Comparison of ENCODE assay signal across 8 cellular contexts in genomic region chr2:27408601-27409320, GRCh38. TPM values are rescaled to one million over a fixed set of nuclear protein-coding genes. Genes with fewer than 3 reads are reported as not detected.
A peak's percentile ranks its signal among the peaks of the same experiment; 100 is the strongest.
DNase-seq lines count a peak whose midpoint lies in the region; ATAC-seq, FAIRE-seq and TF ChIP-seq lines count a peak whose summit lies in the region.

No MANE protein-coding gene starts in this region.

- no peak overlapping the region for H3K23ac ChIP-seq in H1 (ENCODE audit: insufficient read length)

- peaks cover 0 to 2% (median 0%) of the 10 kb centered on the region in 7 donors for H3K9me3 Mint-ChIP-seq in CD14-positive monocyte

- no peaks in the 10 kb centered on the region for H3K9me3 ChIP-seq in H1 (ENCODE audit: insufficient read depth in 2 of 2, low read depth in 1 of 2, low read length in 1 of 2)
- no peaks in the 10 kb centered on the region for H3K9me3 ChIP-seq in mucosa of rectum (ENCODE audit: control insufficient read depth in 2 of 2, low read length in 2 of 2)

- TF ChIP-seq EP300 in H1 (IDR thresholded peaks at IDR 0.05; ENCODE audit: borderline replicate concordance in 1 of 2, low read depth in 2 of 2, low read length in 2 of 2) = no peak

- H4K5ac ChIP-seq in H1 (ENCODE audit: insufficient read length, low read depth, low read length) = peak overlapping the region; percentile 16

- TF ChIP-seq CTCF in CD14-positive monocyte (IDR thresholded peaks at IDR 0.05) = no peak
- no peak for TF ChIP-seq CTCF in RWPE1 (conservative IDR thresholded peaks at IDR 0.05; ENCODE audit: low read depth)
- TF ChIP-seq CTCF in H1 (IDR thresholded peaks at IDR 0.05; ENCODE audit: control extremely low read depth in 1 of 3, insufficient read depth in 1 of 3, low read depth in 1 of 3, low read length in 3 of 3) = no peak

- peak overlapping the region; percentile 73 to 89 (median 81) for H3K27ac Mint-ChIP-seq in CD14-positive monocyte

- intact Hi-C loops in CD14-positive monocyte (cut with micrococcal nuclease) = loop anchor here (5.0 kb wide), 1 partner anchor 36 kb away; the partner anchor contains the start of genes EIF2B4 (in 2 of the 2) and SNX17 (in 2 of the 2)

- peaks cover 7% of the 10 kb centered on the region for H3K23me2 ChIP-seq in H1 (ENCODE audit: low read depth, low read length)

- H2BK120ac ChIP-seq in H1 (replicated peaks; ENCODE audit: low read depth, low read length) = no peak overlapping the region

- peak overlapping the region; percentile 87 for H2BK5ac ChIP-seq in H1 (ENCODE audit: low read depth, low read length)

- POLR2A ChIA-PET in RWPE1 (lab: Yijun Ruan, JAX; ENCODE audit: low non-redundant PET) = interaction anchor here (1.0 kb wide), 1 partner anchor 95 kb away, joined by 4 read pairs; no protein-coding TSS in a partner anchor
- POLR2A ChIA-PET in H1 (lab: Charles Lee; ENCODE audit: partially characterized antibody) = interaction anchor here (0.9 to 4.1 kb wide), 19 partner anchors 10 to 255 kb away, joined by 3 to 48 read pairs (median 5); partner anchors contain the start of genes CCDC121, EIF2B4, FNDC4 and GPN1

- no peak overlapping the region for H2BK15ac ChIP-seq in H1 (ENCODE audit: low read length)

- no peak overlapping the region for H3K14ac ChIP-seq in H1 (ENCODE audit: insufficient read length)

- H3K27ac ChIP-seq in RWPE1 (peak overlapping the region; percentile 88), H1 (ENCODE audit: low read depth, low read length) (peak overlapping the region; percentile 78), mucosa of rectum (ENCODE audit: low read depth in 2 of 2, low read length in 2 of 2) (peak overlapping the region; percentile 71 to 86), urinary bladder (ENCODE audit: low read depth) (peak overlapping the region; percentile 44)

- H2BK12ac ChIP-seq in H1 (ENCODE audit: low read depth, low read length) = no peak overlapping the region

- peaks cover 29% of the 10 kb centered on the region for H3K4me1 Mint-ChIP-seq in CD14-positive monocyte

- H2BK20ac ChIP-seq in H1 (ENCODE audit: low read length) = no peak overlapping the region

- H4K20me1 ChIP-seq in H1 (replicated peaks in 1 of 2; ENCODE audit: control insufficient read depth in 1 of 2, insufficient read depth in 2 of 2, low read length in 2 of 2) = peaks cover 3 to 6% of the 10 kb centered on the region in 2 experiments

- peaks cover 0 to 4% (median 0%) of the 10 kb centered on the region in 4 experiments; a peak in 2 of 8 replicates for H3K36me3 ChIP-seq in H1 (ENCODE audit: control insufficient read depth in 2 of 4, insufficient read depth in 4 of 4, low read length in 3 of 4)
- peaks cover 0 to 7% of the 10 kb centered on the region in 2 donors for H3K36me3 ChIP-seq in mucosa of rectum (ENCODE audit: control insufficient read depth in 2 of 2, insufficient read depth in 2 of 2, low read length in 2 of 2)
- H3K36me3 ChIP-seq in urinary bladder (ENCODE audit: insufficient read depth) = peaks cover 2% of the 10 kb centered on the region

- no peak overlapping the region for H2AFZ ChIP-seq in H1 (ENCODE audit: low read length)

- H3K4me1 ChIP-seq in H1 (replicated peaks in 1 of 4; ENCODE audit: control insufficient read depth in 3 of 4, insufficient read depth in 4 of 4, low read length in 3 of 4) (peaks cover 0 to 5% (median 3%) of the 10 kb centered on the region in 4 experiments; a peak in 4 of 7 replicates), mucosa of rectum (ENCODE audit: control insufficient read depth in 2 of 2, insufficient read depth in 2 of 2, low read length in 2 of 2) (peaks cover 4 to 5% of the 10 kb centered on the region in 2 donors), urinary bladder (ENCODE audit: insufficient read depth) (peaks cover 1% of the 10 kb centered on the region)

- peak overlapping the region; percentile 70 to 87; a peak in 3 of 4 replicates for H3K4me2 ChIP-seq in H1 (ENCODE audit: insufficient read depth in 1 of 2, low read depth in 2 of 2, low read length in 2 of 2)

- peak overlapping the region; percentile 78 to 89 for H3K4me3 Mint-ChIP-seq in CD14-positive monocyte

- peak overlapping the region; percentile 74 to 91 (median 86) for H3K9ac ChIP-seq in H1 (replicated peaks in 1 of 4; ENCODE audit: extremely low read depth in 1 of 4, low read depth in 3 of 4, low read length in 3 of 4)
- H3K9ac ChIP-seq in mucosa of rectum (ENCODE audit: low read depth in 1 of 2, low read length in 2 of 2) = peak overlapping the region; percentile 86 to 88

- no peak for DNase-seq in CD14-positive monocyte (ENCODE audit: low spot score)
- DNase-seq in RWPE1 (ENCODE audit: low spot score) = peak; percentile 35
- DNase-seq in H1 (ENCODE audit: low read depth in 1 of 2, low spot score in 2 of 2) = no peak
- no peak for DNase-seq in NCI-H128 (lab: John Stamatoyannopoulos, UW; ENCODE audit: unreplicated experiment)

- H3K4ac ChIP-seq in H1 (replicated peaks; ENCODE audit: insufficient read length, low read depth, low read length) = peak overlapping the region; percentile 41

- ATAC-seq in GM18867 (IDR thresholded peaks at IDR 0.05; ENCODE audit: unreplicated experiment) = peak; percentile 26
- ATAC-seq in HG03045 (IDR thresholded peaks at IDR 0.05; ENCODE audit: unreplicated experiment) = peak; percentile 35

- peak overlapping the region; percentile 78 for H3K56ac ChIP-seq in H1 (replicated peaks; ENCODE audit: insufficient read length, low read depth, low read length)

- TF ChIP-seq POLR2A in H1 (IDR thresholded peaks at IDR 0.05; ENCODE audit: control extremely low read depth in 1 of 2, low read depth in 2 of 2, low read length in 2 of 2) = no peak

- CTCF ChIA-PET in RWPE1 (lab: Yijun Ruan, JAX) = interaction anchor here (0.6 to 2.9 kb wide), 2 partner anchors 21 to 31 kb away, joined by 4 to 19 read pairs; partner anchors contain the start of gene NRBP1
- CTCF ChIA-PET in H1 (lab: Charles Lee; ENCODE audit: partially characterized antibody) = interaction anchor here (0.6 to 2.7 kb wide), 10 partner anchors 11 to 375 kb away, joined by 3 to 8 read pairs (median 4); no protein-coding TSS in a partner anchor

- peak overlapping the region; percentile 68 to 96 (median 92) for H3K4me3 ChIP-seq in H1 (ENCODE audit: extremely low read depth in 1 of 4, insufficient read depth in 2 of 4, low read depth in 3 of 4, low read length in 4 of 4)
- peak overlapping the region; percentile 87 to 88 for H3K4me3 ChIP-seq in mucosa of rectum (ENCODE audit: low read length in 2 of 2)
- H3K4me3 ChIP-seq in urinary bladder (ENCODE audit: low read depth, low read length) = peak overlapping the region; percentile 98

- H3K27me3 Mint-ChIP-seq in CD14-positive monocyte (ENCODE audit: low read depth in 3 of 3) = peaks cover 2 to 7% (median 3%) of the 10 kb centered on the region in 3 donors

- no peak overlapping the region for H2AK5ac ChIP-seq in H1 (ENCODE audit: low read depth, low read length)

- H4K8ac ChIP-seq in H1 (ENCODE audit: extremely low read depth, insufficient read depth, low read length) = peak overlapping the region; percentile 95

- H3K79me2 ChIP-seq in H1 (ENCODE audit: control insufficient read depth in 1 of 2, insufficient read depth in 2 of 2, low read length in 2 of 2) = peaks cover 26 to 54% of the 10 kb centered on the region in 2 experiments

- H3K27me3 ChIP-seq in H1 (replicated peaks in 1 of 4; ENCODE audit: control insufficient read depth in 3 of 4, extremely low read depth in 1 of 4, insufficient read depth in 3 of 4, low read length in 3 of 4) (no peaks in the 10 kb centered on the region), mucosa of rectum (ENCODE audit: control insufficient read depth in 2 of 2, insufficient read depth in 2 of 2, low read length in 2 of 2) (no peaks in the 10 kb centered on the region)

- no peak for FAIRE-seq in H1 (lab: Jason Lieb, UNC)

- WGBS in H1 (ENCODE audit: extremely low coverage in 1 of 2, insufficient coverage in 1 of 2, insufficient read length in 1 of 2, insufficient replicate concordance in 2 of 2, low coverage in 1 of 2, low lambda C conversion rate in 2 of 2, missing lambda C conversion rate in 1 of 2), 2 experiments = 3% methylated on average over 27 of the region's 33 CpGs; no CpG with 5 or more reads in 1 of the 2 experiments
- WGBS in urinary bladder = under 1% methylated on average over 33 of the region's 33 CpGs

- H3K18ac ChIP-seq in H1 (ENCODE audit: extremely low read depth, low read length) = 0 out of 2 replicates have a peak overlapping the region, but pooled peaks have one; percentile 51

- H3K79me1 ChIP-seq in H1 (ENCODE audit: low read depth, low read length) = no peaks in the 10 kb centered on the region

- TF ChIP-seq RAD21 in H1 (IDR thresholded peaks at IDR 0.05 in 1 of 2, conservative IDR thresholded peaks at IDR 0.05 in 1 of 2; ENCODE audit: low read depth in 2 of 2, low read length in 2 of 2) = no peak

- peak overlapping the region; percentile 32 for H4K91ac ChIP-seq in H1 (replicated peaks; ENCODE audit: insufficient read length, low read length)

- peaks cover 5 to 17% of the 10 kb centered on the region in 2 donors for H3K36me3 Mint-ChIP-seq in CD14-positive monocyte

RNA-seq across cellular contexts. Expression of gene PPM1G, which starts 0.6 kb away (rescaled TPM):
- polyA plus RNA-seq in CD14-positive monocyte (10 to 100 TPM; 47.3 to 54.3 TPM), H1 (2011; rRNA removed) (73.3 and 85.5 TPM in 2 replicates), urinary bladder (65.5 TPM)
- total RNA-seq in H1 (2021; fragmentation: NEBNext Ultra II Directional; extraction: Animal tissue kit (Norgen Biotek cat#: 25700)) = 201 and 203 TPM in 2 replicates
- polyA plus RNA-seq in H1 (2011; cell fraction: cytosol; rRNA removed) = 120 TPM
- polyA plus RNA-seq in H1 (2011; cell fraction: nucleus; rRNA removed) = 84.9 TPM
- 207 to 249 TPM (median 242 TPM) in 4 replicates for polyA plus RNA-seq in H1 (2012, experiment 1 of 2)
- polyA plus RNA-seq in H1 (2012, experiment 2 of 2) = 166 TPM
- 163 TPM for polyA plus RNA-seq in H1 (2013, experiment 1 of 2)
- polyA plus RNA-seq in H1 (2013, experiment 2 of 2) = 166 TPM
- polyA minus RNA-seq in H1 (2011; rRNA and poly(A)+ RNA removed) = 101 and 112 TPM in 2 replicates
- 103 TPM for polyA minus RNA-seq in H1 (2011; cell fraction: cytosol; rRNA and poly(A)+ RNA removed)
- polyA minus RNA-seq in H1 (2011; cell fraction: nucleus; rRNA and poly(A)+ RNA removed) = 45.4 TPM
- 30.0 TPM for total RNA-seq in urinary bladder

RNA-seq across cellular contexts. Expression of gene NRBP1, which starts 19.7 kb away (rescaled TPM):
- polyA plus RNA-seq in CD14-positive monocyte (100 to 1,000 TPM in 1 of 2 donors, 10 to 100 TPM in 1; 95.6 to 102 TPM), H1 (2011; rRNA removed) (137 and 145 TPM in 2 replicates), urinary bladder (113 TPM)
- total RNA-seq in H1 (2021; fragmentation: NEBNext Ultra II Directional; extraction: Animal tissue kit (Norgen Biotek cat#: 25700)) = 115 TPM in 2 replicates
- polyA plus RNA-seq in H1 (2011; cell fraction: cytosol; rRNA removed) = 158 TPM
- 118 TPM for polyA plus RNA-seq in H1 (2011; cell fraction: nucleus; rRNA removed)
- polyA plus RNA-seq in H1 (2012, experiment 1 of 2) = 89.2 to 112 TPM (median 108 TPM) in 4 replicates
- polyA plus RNA-seq in H1 (2012, experiment 2 of 2) = 129 TPM
- 63.7 TPM for polyA plus RNA-seq in H1 (2013, experiment 1 of 2)
- polyA plus RNA-seq in H1 (2013, experiment 2 of 2) = 63.9 TPM
- polyA minus RNA-seq in H1 (2011; rRNA and poly(A)+ RNA removed) = 174 and 184 TPM in 2 replicates
- 72.7 TPM for polyA minus RNA-seq in H1 (2011; cell fraction: cytosol; rRNA and poly(A)+ RNA removed)
- 53.7 TPM for polyA minus RNA-seq in H1 (2011; cell fraction: nucleus; rRNA and poly(A)+ RNA removed)
- total RNA-seq in urinary bladder = 87.7 TPM

RNA-seq across cellular contexts. Expression of gene ZNF513, which starts 28.2 kb away (rescaled TPM):
- polyA plus RNA-seq in CD14-positive monocyte = 1 to 10 TPM; 2.4 to 2.6 TPM
- 17.3 and 18.8 TPM in 2 replicates for total RNA-seq in H1 (2021; fragmentation: NEBNext Ultra II Directional; extraction: Animal tissue kit (Norgen Biotek cat#: 25700))
- 29.5 and 35.0 TPM in 2 replicates for polyA plus RNA-seq in H1 (2011; rRNA removed)
- polyA plus RNA-seq in H1 (2011; cell fraction: cytosol; rRNA removed) = 26.3 TPM
- 41.9 TPM for polyA plus RNA-seq in H1 (2011; cell fraction: nucleus; rRNA removed)
- polyA plus RNA-seq in H1 (2012, experiment 1 of 2) = 11.1 to 21.0 TPM (median 18.9 TPM) in 4 replicates
- 14.4 TPM for polyA plus RNA-seq in H1 (2012, experiment 2 of 2)
- 15.4 TPM for polyA plus RNA-seq in H1 (2013, experiment 1 of 2)
- polyA plus RNA-seq in H1 (2013, experiment 2 of 2) = 13.8 TPM
- polyA minus RNA-seq in H1 (2011; rRNA and poly(A)+ RNA removed) = 8.3 and 10.7 TPM in 2 replicates
- polyA minus RNA-seq in H1 (2011; cell fraction: cytosol; rRNA and poly(A)+ RNA removed) = 12.0 TPM
- 17.0 TPM for polyA minus RNA-seq in H1 (2011; cell fraction: nucleus; rRNA and poly(A)+ RNA removed)
- total RNA-seq in urinary bladder = 6.1 TPM
- polyA plus RNA-seq in urinary bladder = 19.9 TPM

RNA-seq across cellular contexts. Expression of gene KRTCAP3, which starts 33.4 kb away (rescaled TPM):
- polyA plus RNA-seq in CD14-positive monocyte (not detected), H1 (2011; rRNA removed) (72.5 and 114 TPM in 2 replicates), urinary bladder (12.7 TPM)
- total RNA-seq in H1 (2021; fragmentation: NEBNext Ultra II Directional; extraction: Animal tissue kit (Norgen Biotek cat#: 25700)) = 50.1 and 55.4 TPM in 2 replicates
- polyA plus RNA-seq in H1 (2011; cell fraction: cytosol; rRNA removed) = 48.6 TPM
- 83.6 TPM for polyA plus RNA-seq in H1 (2011; cell fraction: nucleus; rRNA removed)
- 57.3 to 68.8 TPM (median 62.3 TPM) in 4 replicates for polyA plus RNA-seq in H1 (2012, experiment 1 of 2)
- 82.2 TPM for polyA plus RNA-seq in H1 (2012, experiment 2 of 2)
- polyA plus RNA-seq in H1 (2013, experiment 1 of 2) = 68.0 TPM
- polyA plus RNA-seq in H1 (2013, experiment 2 of 2) = 80.6 TPM
- polyA minus RNA-seq in H1 (2011; rRNA and poly(A)+ RNA removed) = 11.1 and 11.8 TPM in 2 replicates
- 13.2 TPM for polyA minus RNA-seq in H1 (2011; cell fraction: cytosol; rRNA and poly(A)+ RNA removed)
- polyA minus RNA-seq in H1 (2011; cell fraction: nucleus; rRNA and poly(A)+ RNA removed) = 8.2 TPM
- total RNA-seq in urinary bladder = 2.5 TPM

RNA-seq across cellular contexts. Expression of gene SNX17, which starts 38.3 kb away (rescaled TPM):
- 100 to 1,000 TPM; 291 to 338 TPM for polyA plus RNA-seq in CD14-positive monocyte
- total RNA-seq in H1 (2021; fragmentation: NEBNext Ultra II Directional; extraction: Animal tissue kit (Norgen Biotek cat#: 25700)) = 54.9 and 59.1 TPM in 2 replicates
- 66.2 and 76.8 TPM in 2 replicates for polyA plus RNA-seq in H1 (2011; rRNA removed)
- polyA plus RNA-seq in H1 (2011; cell fraction: cytosol; rRNA removed) = 64.6 TPM
- polyA plus RNA-seq in H1 (2011; cell fraction: nucleus; rRNA removed) = 83.1 TPM
- polyA plus RNA-seq in H1 (2012, experiment 1 of 2) = 49.9 to 71.4 TPM (median 63.8 TPM) in 4 replicates
- 95.1 TPM for polyA plus RNA-seq in H1 (2012, experiment 2 of 2)
- 28.0 TPM for polyA plus RNA-seq in H1 (2013, experiment 1 of 2)
- polyA plus RNA-seq in H1 (2013, experiment 2 of 2) = 24.9 TPM
- 55.8 and 56.8 TPM in 2 replicates for polyA minus RNA-seq in H1 (2011; rRNA and poly(A)+ RNA removed)
- 32.9 TPM for polyA minus RNA-seq in H1 (2011; cell fraction: cytosol; rRNA and poly(A)+ RNA removed)
- polyA minus RNA-seq in H1 (2011; cell fraction: nucleus; rRNA and poly(A)+ RNA removed) = 54.7 TPM
- 69.8 TPM for total RNA-seq in urinary bladder
- polyA plus RNA-seq in urinary bladder = 105 TPM
